8 cellular contexts compared by ENCODE assay signal in genomic region chrX:18768-19454, GRCh38.
DNase-seq lines count a peak whose midpoint lies in the region; ATAC-seq, FAIRE-seq and TF ChIP-seq lines count a peak whose summit lies in the region.
"Not testable (repeated sequence)": the region's sequence is repeated elsewhere in the genome, so short reads cannot be mapped to it uniquely, and the experiment has no call there.

No MANE protein-coding gene starts in this region.

- not testable (repeated sequence) for H3K4me3 Mint-ChIP-seq in activated naive CD4-positive, alpha-beta T cell treated with anti-CD3 and anti-CD28 coated beads for 36 hours; osteocyte (ENCODE audit: unreplicated experiment)

- under 1% methylated on average over 16 of the region's 47 CpGs for WGBS in A549 (ENCODE audit: missing lambda C conversion rate)

- TF ChIP-seq EP300 in A549 (IDR thresholded peaks at IDR 0.05): not testable (repeated sequence)

- H3K4me1 ChIP-seq in A549: not testable (repeated sequence)

- H3K27ac ChIP-seq in A549: not testable (repeated sequence)

- H3K4me3 ChIP-seq in A549: not testable (repeated sequence)

- POLR2A ChIA-PET in A549 (lab: Yijun Ruan, JAX): not testable (repeated sequence)

- TF ChIP-seq CTCF in A549 (IDR thresholded peaks at IDR 0.05); osteocyte (IDR thresholded peaks at IDR 0.05): not testable (repeated sequence)

- not testable (repeated sequence) for FAIRE-seq in A549 (lab: Jason Lieb, UNC)

- not testable (repeated sequence) for H3K36me3 Mint-ChIP-seq in activated naive CD4-positive, alpha-beta T cell treated with anti-CD3 and anti-CD28 coated beads for 36 hours (ENCODE audit: low read depth); osteocyte (ENCODE audit: unreplicated experiment)

- ATAC-seq in A549: peak; percentile 92 to 98
- peak; percentile 91 for ATAC-seq in GM19023 (IDR thresholded peaks at IDR 0.05; ENCODE audit: unreplicated experiment)
- ATAC-seq in GM21786 (IDR thresholded peaks at IDR 0.05; ENCODE audit: unreplicated experiment): peak; percentile 95
- ATAC-seq in HG03135 (IDR thresholded peaks at IDR 0.05; ENCODE audit: unreplicated experiment): peak; percentile 96

- TF ChIP-seq RAD21 in A549 (conservative IDR thresholded peaks at IDR 0.05 in 1 of 2, IDR thresholded peaks at IDR 0.05 in 1 of 2): not testable (repeated sequence)

- DNase-seq in A549 (ENCODE audit: low read depth in 1 of 2, low spot score in 1 of 2): not testable (repeated sequence)
- DNase-seq in T-helper 1 cell (peak in 3 of 5 donors; percentile 27 to 56 (median 31)), head of caudate nucleus (peak in 29 of 42 donors; percentile 5 to 88 (median 55)), osteocyte (ENCODE audit: extremely low spot score, unreplicated experiment) (peak; percentile 88)
- peak; percentile 80 for DNase-seq in activated naive CD4-positive, alpha-beta T cell treated with anti-CD3 and anti-CD28 coated beads for 36 hours

- H3K9me3 Mint-ChIP-seq in activated naive CD4-positive, alpha-beta T cell treated with anti-CD3 and anti-CD28 coated beads for 36 hours; osteocyte (ENCODE audit: unreplicated experiment): not testable (repeated sequence)

- TF ChIP-seq POLR2A in A549 (IDR thresholded peaks at IDR 0.05; ENCODE audit: low read length): not testable (repeated sequence)

- not testable (repeated sequence) for H3K27me3 Mint-ChIP-seq in activated naive CD4-positive, alpha-beta T cell treated with anti-CD3 and anti-CD28 coated beads for 36 hours (ENCODE audit: low read depth); osteocyte (ENCODE audit: unreplicated experiment)

- intact Hi-C loops in activated naive CD4-positive, alpha-beta T cell treated with anti-CD3 and anti-CD28 coated beads for 36 hours (cut with micrococcal nuclease); head of caudate nucleus (cut with DNase I): not testable (repeated sequence)

- CTCF ChIA-PET in A549 (lab: Yijun Ruan, JAX); activated naive CD4-positive, alpha-beta T cell treated with anti-CD3 and anti-CD28 coated beads for 36 hours (lab: Charles Lee): not testable (repeated sequence)

- not testable (repeated sequence) for H3K9me3 ChIP-seq in A549

- not testable (repeated sequence) for H3K4me1 Mint-ChIP-seq in activated naive CD4-positive, alpha-beta T cell treated with anti-CD3 and anti-CD28 coated beads for 36 hours (ENCODE audit: low read depth); osteocyte (ENCODE audit: unreplicated experiment)

- not testable (repeated sequence) for H3K27ac Mint-ChIP-seq in activated naive CD4-positive, alpha-beta T cell treated with anti-CD3 and anti-CD28 coated beads for 36 hours; osteocyte (ENCODE audit: unreplicated experiment)

- not testable (repeated sequence) for H3K4me2 ChIP-seq in A549
